Comparison of ENCODE assay signal across 35 cellular contexts in the genomic region with DNA sequence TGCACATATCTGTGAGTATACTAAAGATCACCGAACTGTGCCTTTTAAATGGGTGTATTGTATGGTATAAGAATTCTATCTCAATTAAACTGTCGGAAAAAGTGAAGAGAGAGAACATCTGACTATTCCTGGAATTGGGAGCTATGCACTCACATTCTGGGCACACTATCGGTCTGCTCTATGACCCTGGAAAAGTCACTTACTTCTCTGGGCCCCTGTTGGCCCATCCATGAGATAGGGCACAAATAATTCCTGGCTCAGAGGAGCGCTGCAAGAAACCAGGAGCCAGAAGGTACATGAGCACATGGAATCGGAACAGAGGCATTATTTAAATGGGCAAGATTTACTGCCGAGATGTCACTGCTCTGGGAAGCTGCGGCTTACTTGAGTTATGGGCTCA.
"Had no signal": no experiment of that assay in that cellular context is flagged by ENCODE, and none has a peak within 500 bp of the region (broad histone marks: within the 10 kb centered on the region; RNA-seq: fewer than 3 reads in every experiment).

No MANE protein-coding gene starts in this region.

- H3K4me3 Mint-ChIP-seq: activated CD4-positive, alpha-beta memory T cell treated with anti-CD3 and anti-CD28 coated beads, Interleukin-2, amount 10 ng/mL, durations not matched to agents 7 days and 5 days; activated CD4-positive, alpha-beta T cell treated with anti-CD3 and anti-CD28 coated beads for 36 hours; activated CD4-positive, alpha-beta T cell treated with anti-CD3 and anti-CD28 coated beads, Interleukin-2, amount 10 ng/mL, durations not matched to agents 7 days and 5 days; activated CD8-positive, alpha-beta memory T cell treated with anti-CD3 and anti-CD28 coated beads, Interleukin-2, amount 10 ng/mL, durations not matched to agents 7 days and 5 days; activated CD8-positive, alpha-beta T cell treated with anti-CD3 and anti-CD28 coated beads, Interleukin-2, amount 10 ng/mL, durations not matched to agents 7 days and 5 days; activated naive CD4-positive, alpha-beta T cell treated with anti-CD3 and anti-CD28 coated beads for 36 hours; activated naive CD8-positive, alpha-beta T cell treated with anti-CD3 and anti-CD28 coated beads for 36 hours; activated T-cell treated with anti-CD3 and anti-CD28 coated beads, Interleukin-2, amount 50 U/mL, for 24 hours; brain; T-helper 1 cell treated with Interleukin-12 subunit alpha and Interleukin-12 subunit beta and Interleukin-4 antibody, amounts not matched to agents 30 μg/mL and 1 μg/mL, for 36 hours; T-helper 2 cell treated with Interferon-gamma antibody and Interleukin-4, amounts not matched to agents 5 μg/mL and 100 μg/mL, for 36 hours; WTC11 had no signal

- H3K27me3 Mint-ChIP-seq: activated CD4-positive, alpha-beta T cell treated with anti-CD3 and anti-CD28 coated beads for 36 hours; activated CD4-positive, alpha-beta T cell treated with anti-CD3 and anti-CD28 coated beads, Interleukin-2, amount 10 ng/mL, durations not matched to agents 7 days and 5 days; activated naive CD8-positive, alpha-beta T cell treated with anti-CD3 and anti-CD28 coated beads for 36 hours; activated T-cell treated with anti-CD3 and anti-CD28 coated beads, Interleukin-2, amount 50 U/mL, for 24 hours; brain had no signal

- H3K4me1 Mint-ChIP-seq: activated CD4-positive, alpha-beta memory T cell treated with anti-CD3 and anti-CD28 coated beads, Interleukin-2, amount 10 ng/mL, durations not matched to agents 7 days and 5 days; activated CD4-positive, alpha-beta T cell treated with anti-CD3 and anti-CD28 coated beads for 36 hours; activated CD4-positive, alpha-beta T cell treated with anti-CD3 and anti-CD28 coated beads, Interleukin-2, amount 10 ng/mL, durations not matched to agents 7 days and 5 days; activated CD8-positive, alpha-beta memory T cell treated with anti-CD3 and anti-CD28 coated beads, Interleukin-2, amount 10 ng/mL, durations not matched to agents 7 days and 5 days; activated naive CD8-positive, alpha-beta T cell treated with anti-CD3 and anti-CD28 coated beads for 36 hours; WTC11 had no signal

- H3K9me3 Mint-ChIP-seq: activated CD4-positive, alpha-beta memory T cell treated with anti-CD3 and anti-CD28 coated beads, Interleukin-2, amount 10 ng/mL, durations not matched to agents 7 days and 5 days; activated CD4-positive, alpha-beta T cell treated with anti-CD3 and anti-CD28 coated beads, Interleukin-2, amount 10 ng/mL, durations not matched to agents 7 days and 5 days; activated naive CD4-positive, alpha-beta T cell treated with anti-CD3 and anti-CD28 coated beads for 36 hours; activated naive CD4-positive, alpha-beta T cell treated with anti-CD3 and anti-CD28 coated beads, Interleukin-2, amount 50 U/mL, for 72 hours; activated naive CD8-positive, alpha-beta T cell treated with anti-CD3 and anti-CD28 coated beads for 36 hours; activated T-cell treated with anti-CD3 and anti-CD28 coated beads, Interleukin-2, amount 50 U/mL, for 24 hours; activated T-helper 2 cell treated with anti-CD3 and anti-CD28 coated beads, Interferon-gamma antibody, Interleukin-2, Interleukin-4, amounts not matched to agents 10 μg/mL and 5 μg/mL and 100 μg/mL, durations not matched to agents 14 hours and 24 hours and 36 hours; brain; T-helper 1 cell treated with Interleukin-12 subunit alpha and Interleukin-12 subunit beta and Interleukin-4 antibody, amounts not matched to agents 30 μg/mL and 1 μg/mL, for 36 hours; T-helper 2 cell treated with Interferon-gamma antibody and Interleukin-4, amounts not matched to agents 5 μg/mL and 100 μg/mL, for 36 hours; WTC11 had no signal

- ATAC-seq: activated CD4-positive, alpha-beta T cell treated with anti-CD3 and anti-CD28 coated beads for 36 hours; activated CD4-positive, CD25-positive, alpha-beta regulatory T cell treated with anti-CD3 and anti-CD28 coated beads, Interleukin-2, amount 50 U/mL, for 24 hours; activated CD8-positive, alpha-beta memory T cell treated with anti-CD3 and anti-CD28 coated beads, Interleukin-2, amount 10 ng/mL, durations not matched to agents 7 days and 5 days; activated CD8-positive, alpha-beta T cell treated with anti-CD3 and anti-CD28 coated beads, Interleukin-2, amount 10 ng/mL, durations not matched to agents 7 days and 5 days; activated naive CD4-positive, alpha-beta T cell treated with anti-CD3 and anti-CD28 coated beads, Interleukin-2, amount 50 U/mL, for 72 hours; WTC11 had no signal

- DNase-seq: activated CD4-positive, alpha-beta memory T cell treated with anti-CD3 and anti-CD28 coated beads, Interleukin-2, amount 10 ng/mL, durations not matched to agents 7 days and 5 days; activated CD4-positive, alpha-beta T cell treated with anti-CD3 and anti-CD28 coated beads for 1 hour; activated CD4-positive, alpha-beta T cell treated with anti-CD3 and anti-CD28 coated beads for 36 hours; activated CD4-positive, alpha-beta T cell treated with anti-CD3 and anti-CD28 coated beads for 48 hours; activated CD4-positive, alpha-beta T cell treated with anti-CD3 and anti-CD28 coated beads, Interleukin-2, amount 10 ng/mL, durations not matched to agents 7 days and 5 days; activated CD4-positive, alpha-beta T cell treated with anti-CD3 and anti-CD28 coated beads, Interleukin-2, amount 50 U/mL, for 48 hours; activated CD4-positive, CD25-positive, alpha-beta regulatory T cell; activated CD8-positive, alpha-beta memory T cell treated with anti-CD3 and anti-CD28 coated beads for 24 hours; activated CD8-positive, alpha-beta memory T cell treated with anti-CD3 and anti-CD28 coated beads, Interleukin-2, amount 10 ng/mL, durations not matched to agents 7 days and 5 days; activated CD8-positive, alpha-beta memory T cell treated with anti-CD3 and anti-CD28 coated beads, Interleukin-2, amount 50 U/mL, for 48 hours; activated CD8-positive, alpha-beta T cell treated with anti-CD3 and anti-CD28 coated beads, Interleukin-2, amount 10 ng/mL, durations not matched to agents 7 days and 5 days; activated effector memory CD4-positive, alpha-beta T cell treated with Interleukin-2 at 50 U/mL for 16 hours; activated gamma-delta T cell; activated naive CD4-positive, alpha-beta T cell treated with anti-CD3 and anti-CD28 coated beads for 36 hours; activated naive CD4-positive, alpha-beta T cell treated with anti-CD3 and anti-CD28 coated beads, Interleukin-2, amount 50 U/mL, for 16 hours; activated naive CD8-positive, alpha-beta T cell treated with anti-CD3 and anti-CD28 coated beads for 36 hours; activated T-cell treated with anti-CD3 and anti-CD28 coated beads, Interleukin-2, amount 50 U/mL, for 24 hours; activated T-cell treated with anti-CD3 and anti-CD28 coated beads, Interleukin-2, amount 50 U/mL, for 48 hours; adrenal gland; amniotic stem cell; central memory CD4-positive, alpha-beta T cell; SW 1271; T-helper 1 cell; T-helper 2 cell; T-helper 9 cell; WERI-Rb-1 had no signal

- H3K27ac ChIP-seq: adrenal gland, ascending aorta, cardiac muscle cell, WERI-Rb-1 had no signal

- H3K27ac Mint-ChIP-seq: activated CD4-positive, alpha-beta memory T cell treated with anti-CD3 and anti-CD28 coated beads, Interleukin-2, amount 10 ng/mL, durations not matched to agents 7 days and 5 days; activated CD4-positive, alpha-beta T cell treated with anti-CD3 and anti-CD28 coated beads for 36 hours; activated CD4-positive, alpha-beta T cell treated with anti-CD3 and anti-CD28 coated beads, Interleukin-2, amount 10 ng/mL, durations not matched to agents 7 days and 5 days; activated CD8-positive, alpha-beta memory T cell treated with anti-CD3 and anti-CD28 coated beads, Interleukin-2, amount 10 ng/mL, durations not matched to agents 7 days and 5 days; activated CD8-positive, alpha-beta T cell treated with anti-CD3 and anti-CD28 coated beads, Interleukin-2, amount 10 ng/mL, durations not matched to agents 7 days and 5 days; activated naive CD4-positive, alpha-beta T cell treated with anti-CD3 and anti-CD28 coated beads for 36 hours; activated naive CD4-positive, alpha-beta T cell treated with anti-CD3 and anti-CD28 coated beads, Interleukin-2, amount 50 U/mL, for 72 hours; activated naive CD8-positive, alpha-beta T cell treated with anti-CD3 and anti-CD28 coated beads for 36 hours; activated T-cell treated with anti-CD3 and anti-CD28 coated beads, Interleukin-2, amount 50 U/mL, for 24 hours; activated T-helper 2 cell treated with anti-CD3 and anti-CD28 coated beads, Interferon-gamma antibody, Interleukin-2, Interleukin-4, amounts not matched to agents 10 μg/mL and 5 μg/mL and 100 μg/mL, durations not matched to agents 14 hours and 24 hours and 36 hours; T-helper 1 cell treated with Interleukin-12 subunit alpha and Interleukin-12 subunit beta and Interleukin-4 antibody, amounts not matched to agents 30 μg/mL and 1 μg/mL, for 36 hours; T-helper 2 cell treated with Interferon-gamma antibody and Interleukin-4, amounts not matched to agents 5 μg/mL and 100 μg/mL, for 36 hours; WTC11 had no signal
